ENCODE assay signal across 10 cellular contexts in the genomic region with DNA sequence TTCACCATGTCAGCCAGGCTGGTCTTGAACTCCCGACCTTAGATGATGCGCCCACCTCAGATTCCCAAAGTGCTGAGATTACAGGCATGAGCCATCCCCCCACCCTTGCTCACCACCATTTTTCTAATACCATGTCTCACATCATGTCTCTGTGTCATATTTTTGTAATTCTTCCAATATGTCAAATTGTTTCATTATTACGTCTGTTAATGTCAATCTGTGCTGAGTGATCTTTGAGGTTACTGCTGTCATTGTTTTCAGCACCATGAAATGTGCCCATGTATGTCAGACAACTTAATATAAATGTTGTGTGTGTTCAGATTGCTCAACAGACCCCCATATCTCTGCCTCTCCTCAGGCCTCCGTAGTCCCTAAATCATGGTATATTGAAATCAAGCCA.
ATAC-seq and TF ChIP-seq lines count a peak whose summit lies in the region.
"Had no signal": no experiment of that assay in that cellular context is flagged by ENCODE, and none has a peak within 500 bp of the region (broad histone marks: within the 10 kb centered on the region; RNA-seq: fewer than 3 reads in every experiment).

No MANE protein-coding gene starts in this region.

- H2AFZ ChIP-seq in neural cell (ENCODE audit: low read depth, low read length), result no peak overlapping the region

- H4K20me1 ChIP-seq in neural cell (ENCODE audit: insufficient read depth), result no peaks in the 10 kb centered on the region
- H4K20me1 ChIP-seq: BLaER1; BLaER1 treated with 17β-estradiol and CSF1 and Interleukin-3, amounts not matched to agents 10 nM and 100 nM had no signal

- TF ChIP-seq EP300 in neural cell (conservative IDR thresholded peaks at IDR 0.05; ENCODE audit: poor library complexity, severe bottlenecking), result peak; percentile 86

- H3K4me2 ChIP-seq in neural cell (ENCODE audit: low read length), result no peak overlapping the region
- H3K4me2 ChIP-seq: A549; BLaER1; BLaER1 treated with 17β-estradiol and CSF1 and Interleukin-3, amounts not matched to agents 10 nM and 100 nM had no signal

- no peak overlapping the region for H3K27ac ChIP-seq in neural cell (ENCODE audit: low read length)
- H3K27ac ChIP-seq: 22Rv1; A549; BLaER1; BLaER1 treated with 17β-estradiol and CSF1 and Interleukin-3, amounts not matched to agents 10 nM and 100 nM; C4-2B had no signal

- no peak overlapping the region for H3K9ac ChIP-seq in neural cell (ENCODE audit: low read length)
- H3K9ac ChIP-seq: BLaER1; BLaER1 treated with 17β-estradiol and CSF1 and Interleukin-3, amounts not matched to agents 10 nM and 100 nM had no signal

- no peak for ATAC-seq in GM19328 (IDR thresholded peaks at IDR 0.05; ENCODE audit: unreplicated experiment)
- ATAC-seq: A549; CD8-positive, alpha-beta T cell had no signal

- H3K36me3 ChIP-seq in neural cell (ENCODE audit: insufficient read depth, low read length), result no peaks in the 10 kb centered on the region
- H3K36me3 ChIP-seq: BE2C; BLaER1; BLaER1 treated with 17β-estradiol and CSF1 and Interleukin-3, amounts not matched to agents 10 nM and 100 nM had no signal

- no peaks in the 10 kb centered on the region for H3K79me2 ChIP-seq in neural cell (replicated peaks; ENCODE audit: insufficient read depth, low read length)

- TF ChIP-seq CTCF in neural cell (IDR thresholded peaks at IDR 0.05; ENCODE audit: poor library complexity, severe bottlenecking), result no peak

- H3K9me3 ChIP-seq in neural cell (ENCODE audit: low read length), result no peaks in the 10 kb centered on the region
- H3K9me3 ChIP-seq: A549; BE2C; BLaER1; BLaER1 treated with 17β-estradiol and CSF1 and Interleukin-3, amounts not matched to agents 10 nM and 100 nM; Caco-2 had no signal

- no peak overlapping the region for H3K4me3 ChIP-seq in neural cell (ENCODE audit: low read length)
- H3K4me3 ChIP-seq: A549; BLaER1; BLaER1 treated with 17β-estradiol and CSF1 and Interleukin-3, amounts not matched to agents 10 nM and 100 nM had no signal

- H3F3A ChIP-seq in neural cell (ENCODE audit: insufficient read depth, low read length, poor library complexity, severe bottlenecking), result no peaks in the 10 kb centered on the region

- TF ChIP-seq RAD21 in neural cell (conservative IDR thresholded peaks at IDR 0.05), result no peak

- no peaks in the 10 kb centered on the region for H3K9me2 ChIP-seq in neural cell (ENCODE audit: insufficient read depth, low read length)

- H3K27me3 ChIP-seq in neural cell (ENCODE audit: insufficient read depth, low read depth, low read length), result no peaks in the 10 kb centered on the region
- H3K27me3 ChIP-seq: BE2C; BLaER1; BLaER1 treated with 17β-estradiol and CSF1 and Interleukin-3, amounts not matched to agents 10 nM and 100 nM had no signal

TF ChIP-seq in neural cell, 6 proteins besides CTCF, POLR2A, EP300 and RAD21:
- peak; percentile 63 for TF ChIP-seq POLR2AphosphoS5 (IDR thresholded peaks at IDR 0.05)
- TF ChIP-seq EZH2 (IDR thresholded peaks at IDR 0.05; ENCODE audit: borderline replicate concordance, insufficient read depth, low read length, poor library complexity, severe bottlenecking), result no peak
